Comparison of ENCODE assay signal across 19 cellular contexts in the genomic region with DNA sequence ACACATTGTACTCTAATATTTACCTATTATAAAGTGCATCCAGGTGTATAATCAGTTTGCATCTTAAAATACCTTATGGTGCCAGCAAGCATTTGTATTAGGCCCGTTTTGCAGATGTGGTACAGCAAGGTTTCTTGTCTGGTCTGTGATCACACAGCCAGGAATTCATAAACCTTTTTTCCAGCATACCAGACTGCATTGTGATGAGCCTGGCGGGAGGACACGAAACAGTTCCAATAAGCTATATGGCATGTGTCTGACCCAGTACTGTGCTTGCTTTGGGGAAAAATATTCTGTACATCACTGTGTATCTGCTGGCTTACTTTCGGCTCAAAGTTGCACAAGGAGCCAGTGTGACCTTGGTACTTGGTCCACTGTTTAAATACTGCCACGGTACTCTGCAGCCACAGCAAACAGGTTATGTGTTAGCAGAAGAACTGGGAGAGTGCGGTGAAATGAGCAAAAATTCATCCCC. TPM values are rescaled to one million over a fixed set of nuclear protein-coding genes. Genes with fewer than 3 reads are reported as not detected.
"Had no signal": no experiment of that assay in that cellular context is flagged by ENCODE, and none has a peak within 500 bp of the region (broad histone marks: within the 10 kb centered on the region; RNA-seq: fewer than 3 reads in every experiment).

No MANE protein-coding gene starts in this region.

- H3K9me3 ChIP-seq: esophagus muscularis mucosa, mucosa of descending colon, thyroid gland, uterus had no signal

- H3K9me3 Mint-ChIP-seq: activated CD4-positive, alpha-beta T cell treated with anti-CD3 and anti-CD28 coated beads, Interleukin-2, amount 10 ng/mL, durations not matched to agents 24 days and 14 days; activated T-cell treated with anti-CD3 and anti-CD28 coated beads, Interleukin-2, amount 50 U/mL, for 72 hours; stimulated activated naive B cell treated with anti-CD40 and anti-IgM and Interleukin-4, amounts not matched to agents 10 μg/mL and 1 μg/mL and 100 μg/mL, for 72 hours had no signal

- H3K36me3 Mint-ChIP-seq: naive thymus-derived CD4-positive, alpha-beta T cell; stimulated activated naive B cell treated with anti-CD40 and anti-IgM and Interleukin-4, amounts not matched to agents 10 μg/mL and 1 μg/mL and 100 μg/mL, for 72 hours had no signal

- ATAC-seq: activated naive CD4-positive, alpha-beta T cell treated with anti-CD3 and anti-CD28 coated beads, Interleukin-2, amount 50 U/mL, for 72 hours; activated T-cell treated with anti-CD3 and anti-CD28 coated beads, Interleukin-2, amount 50 U/mL, for 72 hours; mucosa of descending colon; naive thymus-derived CD4-positive, alpha-beta T cell; stimulated activated naive B cell treated with anti-CD40 and anti-IgM and Interleukin-4, amounts not matched to agents 10 μg/mL and 1 μg/mL and 100 μg/mL, for 72 hours had no signal

- DNase-seq: activated CD4-positive, alpha-beta T cell treated with anti-CD3 and anti-CD28 coated beads, Interleukin-2, amount 10 ng/mL, durations not matched to agents 24 days and 14 days; activated CD4-positive, CD25-positive, alpha-beta regulatory T cell; activated CD8-positive, alpha-beta memory T cell treated with anti-CD3 and anti-CD28 coated beads, Interleukin-2, amount 50 U/mL, for 48 hours; activated gamma-delta T cell; activated T-cell treated with anti-CD3 and anti-CD28 coated beads, Interleukin-2, amount 50 U/mL, for 72 hours; amniotic stem cell; central memory CD4-positive, alpha-beta T cell; islet precursor cell; mammary epithelial cell; mucosa of descending colon; naive thymus-derived CD4-positive, alpha-beta T cell; posterior cingulate gyrus; retina; stimulated activated naive B cell treated with anti-CD40 and anti-IgM and Interleukin-4, amounts not matched to agents 10 μg/mL and 1 μg/mL and 100 μg/mL, for 72 hours; thyroid gland; uterus had no signal

- H3K27me3 ChIP-seq: esophagus muscularis mucosa, thyroid gland, uterus had no signal

- H3K4me3 Mint-ChIP-seq: activated CD4-positive, alpha-beta T cell treated with anti-CD3 and anti-CD28 coated beads, Interleukin-2, amount 10 ng/mL, durations not matched to agents 24 days and 14 days; activated T-cell treated with anti-CD3 and anti-CD28 coated beads, Interleukin-2, amount 50 U/mL, for 72 hours; naive thymus-derived CD4-positive, alpha-beta T cell; stimulated activated naive B cell treated with anti-CD40 and anti-IgM and Interleukin-4, amounts not matched to agents 10 μg/mL and 1 μg/mL and 100 μg/mL, for 72 hours had no signal

- H3K4me1 ChIP-seq: esophagus muscularis mucosa, uterus had no signal

- H3K27ac ChIP-seq: coronary artery, esophagus muscularis mucosa, uterus had no signal

- H3K4me3 ChIP-seq: coronary artery, esophagus muscularis mucosa, mucosa of descending colon, thyroid gland, uterus had no signal

- H3K27ac Mint-ChIP-seq: activated CD4-positive, alpha-beta T cell treated with anti-CD3 and anti-CD28 coated beads, Interleukin-2, amount 10 ng/mL, durations not matched to agents 24 days and 14 days; activated naive CD4-positive, alpha-beta T cell treated with anti-CD3 and anti-CD28 coated beads, Interleukin-2, amount 50 U/mL, for 72 hours; activated T-cell treated with anti-CD3 and anti-CD28 coated beads, Interleukin-2, amount 50 U/mL, for 72 hours; naive thymus-derived CD4-positive, alpha-beta T cell; stimulated activated naive B cell treated with anti-CD40 and anti-IgM and Interleukin-4, amounts not matched to agents 10 μg/mL and 1 μg/mL and 100 μg/mL, for 72 hours had no signal

- H3K4me1 Mint-ChIP-seq: stimulated activated naive B cell treated with anti-CD40 and anti-IgM and Interleukin-4, amounts not matched to agents 10 μg/mL and 1 μg/mL and 100 μg/mL, for 72 hours had no signal

- H3K36me3 ChIP-seq: esophagus muscularis mucosa, thyroid gland, uterus had no signal

RNA-seq across cellular contexts. Expression of a gene that starts 36.3 kb away (rescaled TPM):
- total RNA-seq: mammary epithelial cell had no signal
